ENCODE assay signal across 35 cellular contexts in the genomic region with DNA sequence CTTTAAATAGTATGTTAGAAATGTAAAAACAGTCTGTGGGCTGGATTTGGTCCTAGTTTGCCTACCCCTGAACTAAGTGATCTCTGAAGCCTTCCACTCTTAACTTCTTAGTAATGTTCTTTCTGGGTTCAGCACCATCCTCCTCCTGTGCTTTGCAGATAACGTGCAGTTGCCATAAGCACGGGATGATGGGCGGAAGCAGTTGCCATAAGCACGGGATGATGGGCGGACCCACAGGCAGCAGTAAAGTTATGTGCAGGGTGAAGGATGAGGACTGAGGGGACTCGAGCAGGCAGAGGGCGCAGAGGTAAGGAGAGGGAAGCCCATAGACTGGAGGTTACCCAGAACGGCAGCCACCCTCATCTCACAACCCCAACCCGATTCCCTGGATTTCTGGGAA. TPM values are rescaled to one million over a fixed set of nuclear protein-coding genes. Genes with fewer than 3 reads are reported as not detected.
"Had no signal": no experiment of that assay in that cellular context is flagged by ENCODE, and none has a peak within 500 bp of the region (broad histone marks: within the 10 kb centered on the region; RNA-seq: fewer than 3 reads in every experiment).

No MANE protein-coding gene starts in this region.

- H3K79me2 ChIP-seq: hepatocyte had no signal

- H3K9me3 Mint-ChIP-seq: mesothelial cell of epicardium; naive B cell; natural killer cell treated with Interleukin-12 subunit alpha and Interleukin-12 subunit beta and Interleukin-15 and Interleukin-18, amount 100 ng/mL, for 72 hours; neural progenitor cell; stimulated activated effector memory CD8-positive, alpha-beta T cell treated with anti-CD3 and anti-CD28 coated beads, Interleukin-12 subunit alpha, Interleukin-12 subunit beta, amount 100 ng/mL, for 72 hours; type B pancreatic cell had no signal

- H3K27me3 Mint-ChIP-seq: natural killer cell treated with Interleukin-12 subunit alpha and Interleukin-12 subunit beta and Interleukin-15 and Interleukin-18, amount 100 ng/mL, for 72 hours had no signal

- H3K4me1 Mint-ChIP-seq: naive B cell had no signal

- H3K9ac ChIP-seq: neural progenitor cell had no signal

- FAIRE-seq: colon had no signal

- ATAC-seq: foreskin keratinocyte; gastroesophageal sphincter; heart left ventricle; left cardiac atrium; left lung; natural killer cell treated with Interleukin-12 subunit alpha and Interleukin-12 subunit beta and Interleukin-15 and Interleukin-18, amount 100 ng/mL, for 72 hours; stimulated activated effector memory CD8-positive, alpha-beta T cell treated with anti-CD3 and anti-CD28 coated beads, Interleukin-12 subunit alpha, Interleukin-12 subunit beta, amount 100 ng/mL, for 72 hours had no signal

- H3K4me3 Mint-ChIP-seq: mesothelial cell of epicardium; naive B cell; natural killer cell treated with Interleukin-12 subunit alpha and Interleukin-12 subunit beta and Interleukin-15 and Interleukin-18, amount 100 ng/mL, for 72 hours; neural progenitor cell; stimulated activated effector memory CD8-positive, alpha-beta T cell treated with anti-CD3 and anti-CD28 coated beads, Interleukin-12 subunit alpha, Interleukin-12 subunit beta, amount 100 ng/mL, for 72 hours; type B pancreatic cell had no signal

- H3K36me3 ChIP-seq: esophagus muscularis mucosa, gastroesophageal sphincter, heart left ventricle, left lung, neural progenitor cell, prostate gland, sigmoid colon, stomach, thyroid gland had no signal

- H3K9me3 ChIP-seq: esophagus muscularis mucosa, gastroesophageal sphincter, heart left ventricle, left lung, mucosa of descending colon, prostate gland, sigmoid colon, stomach, thyroid gland had no signal

- H3K4me3 ChIP-seq: dorsolateral prefrontal cortex, esophagus muscularis mucosa, gastroesophageal sphincter, heart left ventricle, hepatocyte, left lung, mucosa of descending colon, neural progenitor cell, prostate gland, sigmoid colon, stomach, thyroid gland had no signal

- H3K27ac Mint-ChIP-seq: mesothelial cell of epicardium; naive B cell; natural killer cell treated with Interleukin-12 subunit alpha and Interleukin-12 subunit beta and Interleukin-15 and Interleukin-18, amount 100 ng/mL, for 72 hours; stimulated activated effector memory CD8-positive, alpha-beta T cell treated with anti-CD3 and anti-CD28 coated beads, Interleukin-12 subunit alpha, Interleukin-12 subunit beta, amount 100 ng/mL, for 72 hours; type B pancreatic cell had no signal

- DNase-seq: dorsolateral prefrontal cortex; effector CD4-positive, alpha-beta T cell; foreskin keratinocyte; left cardiac atrium; left lung; mesenchymal stem cell; mucosa of descending colon; naive B cell; nucleus accumbens; right cardiac atrium; sigmoid colon; stimulated activated CD4-positive, alpha-beta T cell treated with anti-CD3 and anti-CD28 coated beads, Interleukin-2, amount 100 ng/mL, for 24 hours; stimulated activated CD4-positive, alpha-beta T cell treated with anti-CD3 and anti-CD28 coated beads, Interleukin-4, amount 100 ng/mL, for 24 hours; stimulated activated naive CD4-positive, alpha-beta T cell treated with Interleukin-2 at 50 U/mL for 16 hours; stomach; thyroid gland had no signal

- H3K27me3 ChIP-seq: dorsolateral prefrontal cortex, foreskin keratinocyte, hepatocyte, left lung, neural progenitor cell, thyroid gland had no signal

- H2AFZ ChIP-seq: hepatocyte, neural progenitor cell had no signal

- H3K27ac ChIP-seq: dorsolateral prefrontal cortex, epithelial cell of prostate, esophagus muscularis mucosa, foreskin keratinocyte, gastroesophageal sphincter, heart left ventricle, hepatocyte, left lung, neural progenitor cell, prostate gland, sigmoid colon, stomach, thyroid gland had no signal

- H3K4me2 ChIP-seq: hepatocyte, neural progenitor cell had no signal

- H3K36me3 Mint-ChIP-seq: mesothelial cell of epicardium; naive B cell; natural killer cell treated with Interleukin-12 subunit alpha and Interleukin-12 subunit beta and Interleukin-15 and Interleukin-18, amount 100 ng/mL, for 72 hours; neural progenitor cell; stimulated activated effector memory CD8-positive, alpha-beta T cell treated with anti-CD3 and anti-CD28 coated beads, Interleukin-12 subunit alpha, Interleukin-12 subunit beta, amount 100 ng/mL, for 72 hours; type B pancreatic cell had no signal

- H3K4me1 ChIP-seq: foreskin keratinocyte, prostate gland, thyroid gland had no signal

RNA-seq across cellular contexts. Expression of a gene that starts 25.6 kb away (rescaled TPM):
- total RNA-seq: fibroblast of lung; foreskin keratinocyte; kidney epithelial cell; lung microvascular endothelial cell; natural killer cell treated with Interleukin-12 subunit alpha and Interleukin-12 subunit beta and Interleukin-15 and Interleukin-18, amount 100 ng/mL, for 72 hours; osteocyte; prostate gland; temporal lobe; thyroid gland; urinary bladder had no signal
- polyA plus RNA-seq: fibroblast of lung, foreskin keratinocyte had no signal

RNA-seq across cellular contexts. Expression of a gene that starts 29.3 kb away (rescaled TPM):
- total RNA-seq: fibroblast of lung; foreskin keratinocyte; kidney epithelial cell; lower leg skin; lung microvascular endothelial cell; natural killer cell treated with Interleukin-12 subunit alpha and Interleukin-12 subunit beta and Interleukin-15 and Interleukin-18, amount 100 ng/mL, for 72 hours; thyroid gland had no signal
- polyA plus RNA-seq: fibroblast of lung, foreskin keratinocyte, stomach, urinary bladder had no signal
